ENCODE assay signal across 1 cellular context in genomic region chr5:144191998-144192397, GRCh38.
TF ChIP-seq lines count a peak whose summit lies in the region.

No MANE protein-coding gene starts in this region.

TF ChIP-seq in K562, 482 proteins besides CTCF, POLR2A, EP300 and RAD21 (continued from another document):
- TF ChIP-seq ATF4 (CRISPR knock-in tag; IDR thresholded peaks at IDR 0.05) (no peak), TOE1 (IDR thresholded peaks at IDR 0.05; ENCODE audit: borderline replicate concordance) (no peak), TOE1 (CRISPR knock-in tag; IDR thresholded peaks at IDR 0.05; ENCODE audit: borderline replicate concordance, low read depth) (no peak), TSC22D4 (tag; IDR thresholded peaks at IDR 0.05) (no peak), BRD4 (IDR thresholded peaks at IDR 0.05) (no peak), REST (CRISPR knock-in tag; IDR thresholded peaks at IDR 0.05; ENCODE audit: low read depth) (no peak), CREM (IDR thresholded peaks at IDR 0.05; ENCODE audit: low read depth) (peak; percentile 57), CEBPG (CRISPR knock-in tag; IDR thresholded peaks at IDR 0.05) (no peak), CEBPG (tag; conservative IDR thresholded peaks at IDR 0.05 in 1 of 2, IDR thresholded peaks at IDR 0.05 in 1 of 2) (0 out of 4 replicates have a peak, but pooled peaks have one; percentile 12 to 13), TBP (optimal IDR thresholded peaks at IDR 0.05; ENCODE audit: low read depth, low read length) (no peak), IFI16 (CRISPR knock-in tag; IDR thresholded peaks at IDR 0.05) (no peak), KDM5B (IDR thresholded peaks at IDR 0.05; ENCODE audit: insufficient replicate concordance, low read depth, low read length) (no peak), RBM17 (IDR thresholded peaks at IDR 0.05; ENCODE audit: borderline replicate concordance, low read depth, low read length) (no peak), ZNF740 (CRISPR knock-in tag; IDR thresholded peaks at IDR 0.05) (no peak), ZNF740 (tag; IDR thresholded peaks at IDR 0.05) (no peak), SMAD3 (CRISPR knock-in tag; conservative IDR thresholded peaks at IDR 0.05) (no peak)
